Comparison of ENCODE assay signal across 12 cellular contexts in the genomic region with DNA sequence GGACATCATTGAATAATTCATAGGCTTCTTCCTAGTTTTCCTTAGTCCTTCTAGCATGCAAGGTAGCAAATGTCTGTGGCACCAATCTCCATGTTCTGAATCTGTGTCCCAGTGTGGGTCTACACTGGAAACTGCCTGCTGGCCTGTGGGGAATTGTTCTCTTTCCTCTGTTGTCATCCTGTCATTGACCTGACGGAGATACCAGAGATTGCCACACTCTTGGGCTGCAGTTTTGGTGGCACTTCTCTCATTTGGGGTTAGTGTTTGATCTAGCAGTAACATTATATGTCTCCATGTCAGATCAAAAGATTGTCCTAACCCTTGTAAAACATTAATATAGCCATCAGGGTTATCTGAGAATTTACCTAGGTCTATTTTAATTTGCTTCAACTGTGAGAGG. TPM values are rescaled to one million over a fixed set of nuclear protein-coding genes. Genes with fewer than 3 reads are reported as not detected.
"Had no signal": no experiment of that assay in that cellular context is flagged by ENCODE, and none has a peak within 500 bp of the region (broad histone marks: within the 10 kb centered on the region; RNA-seq: fewer than 3 reads in every experiment).

No MANE protein-coding gene starts in this region.

RNA-seq across cellular contexts. Expression of gene GSTA3, which starts 9.3 kb away (rescaled TPM):
- total RNA-seq: activated CD4-positive, alpha-beta memory T cell treated with anti-CD3 and anti-CD28 coated beads, Interleukin-2, amount 10 ng/mL, durations not matched to agents 7 days and 5 days; activated CD4-positive, alpha-beta T cell treated with anti-CD3 and anti-CD28 coated beads for 36 hours; activated CD8-positive, alpha-beta memory T cell treated with anti-CD3 and anti-CD28 coated beads for 36 hours; activated naive CD4-positive, alpha-beta T cell treated with anti-CD3 and anti-CD28 coated beads for 36 hours; activated T-helper 17 cell treated with anti-CD3 and anti-CD28 coated beads, Interleukin-2, amount 50 U/mL, for 72 hours; LHCN-M2; NCI-H460; Right ventricle myocardium superior; SJCRH30; T-helper 2 cell treated with Interferon-gamma antibody and Interleukin-4, amounts not matched to agents 100 ng/mL and 5 ng/mL, for 36 hours had no signal
- polyA plus RNA-seq: IgD-negative memory B cell, SK-N-SH had no signal
